In the genomic region with DNA sequence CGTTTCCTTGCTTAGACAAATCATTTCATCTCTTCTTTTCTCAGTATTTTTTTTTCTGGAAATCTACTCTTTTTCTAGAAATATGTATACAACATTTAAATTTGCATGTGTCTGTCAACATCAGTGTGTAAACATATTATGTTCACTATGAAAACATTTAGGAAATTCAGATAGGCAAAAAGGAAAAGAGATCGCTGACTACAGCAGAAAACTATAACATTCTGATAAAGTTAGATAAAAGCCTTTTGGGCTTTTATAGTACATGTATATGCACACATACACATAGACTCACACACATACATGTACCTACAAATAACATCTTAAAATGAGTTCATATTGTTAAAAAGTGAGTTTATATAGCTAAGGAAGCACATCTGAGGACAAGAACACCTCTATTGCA, we compare ENCODE assay signal across 27 cellular contexts.
DNase-seq lines count a peak whose midpoint lies in the region; ATAC-seq and TF ChIP-seq lines count a peak whose summit lies in the region.
"Had no signal": no experiment of that assay in that cellular context is flagged by ENCODE, and none has a peak within 500 bp of the region (broad histone marks: within the 10 kb centered on the region; RNA-seq: fewer than 3 reads in every experiment).

No MANE protein-coding gene starts in this region.

- peak overlapping the region; percentile 55 for H3K4me2 ChIP-seq in DOHH2 (ENCODE audit: low read length)
- H3K4me2 ChIP-seq: GM23338 had no signal

- DNase-seq in activated B cell treated with CpG ODN at 0.5 μM for 24 hours, result no peak
- DNase-seq in memory B cell (ENCODE audit: low spot score in 2 of 2), result no peak
- no peak for DNase-seq in suprapubic skin (ENCODE audit: low spot score in 2 of 2)
- DNase-seq in activated CD4-positive, alpha-beta memory T cell treated with anti-CD3 and anti-CD28 coated beads for 36 hours, result no peak
- DNase-seq in activated naive CD8-positive, alpha-beta T cell treated with anti-CD3 and anti-CD28 coated beads for 36 hours, result no peak
- no peak for DNase-seq in CD4-positive, alpha-beta T cell
- DNase-seq in omental fat pad (ENCODE audit: low spot score), result no peak
- DNase-seq: activated CD4-positive, alpha-beta T cell treated with anti-CD3 and anti-CD28 coated beads, Interleukin-2, amount 10 ng/mL, durations not matched to agents 7 days and 5 days; activated T-cell treated with anti-CD3 and anti-CD28 coated beads, Interleukin-2, amount 50 U/mL, for 4 hours; CD4-positive, CD25-positive, alpha-beta regulatory T cell; effector memory CD4-positive, alpha-beta T cell; erythroblast; head of caudate nucleus; NCI-H1048; NCI-H1694; NCI-H524 treated with DMSO at 0.1 percent for 48 hours; NK-92 treated with Interleukin-12 subunit alpha and Interleukin-12 subunit beta, amount 100 ng/mL, for 24 hours; Peyer's patch; retina; stimulated activated CD4-positive, alpha-beta T cell treated with anti-CD3 and anti-CD28 coated beads, Interleukin-2, amount 100 ng/mL, for 48 hours; substantia nigra; SW 1271; T1000 had no signal

- H3K36me3 ChIP-seq in DOHH2 (ENCODE audit: control insufficient read depth, low read length) (0 out of 2 replicates have a peak, but pooled peaks cover 3% of the 10 kb centered on the region), suprapubic skin (no peaks in the 10 kb centered on the region)
- H3K36me3 ChIP-seq: Peyer's patch had no signal

- no peaks in the 10 kb centered on the region for H4K20me1 ChIP-seq in DOHH2 (ENCODE audit: control insufficient read depth, insufficient read depth, low read depth, low read length)

- CTCF ChIA-PET in activated B cell treated with CpG ODN at 0.5 μM for 24 hours (lab: Charles Lee), result interaction anchor here (0.6 kb wide), 1 partner anchor 18 kb away, joined by 3 read pairs; no protein-coding TSS in a partner anchor
- CTCF ChIA-PET in activated CD4-positive, alpha-beta memory T cell treated with anti-CD3 and anti-CD28 coated beads for 36 hours (lab: Charles Lee), result interaction anchor here (0.6 kb wide), 1 partner anchor 180 kb away, joined by 4 read pairs; no protein-coding TSS in a partner anchor
- CTCF ChIA-PET in CD4-positive, alpha-beta T cell (lab: Charles Lee), result no interaction called here

- H3K27ac Mint-ChIP-seq in activated B cell treated with CpG ODN at 0.5 μM for 24 hours (peak overlapping the region; percentile 77), memory B cell (peak overlapping the region; percentile 18)
- H3K27ac Mint-ChIP-seq in activated CD4-positive, alpha-beta memory T cell treated with anti-CD3 and anti-CD28 coated beads for 36 hours, result no peak overlapping the region
- H3K27ac Mint-ChIP-seq in activated naive CD8-positive, alpha-beta T cell treated with anti-CD3 and anti-CD28 coated beads for 36 hours, result no peak overlapping the region
- H3K27ac Mint-ChIP-seq in CD4-positive, alpha-beta T cell, result no peak overlapping the region
- H3K27ac Mint-ChIP-seq: activated CD4-positive, alpha-beta T cell treated with anti-CD3 and anti-CD28 coated beads, Interleukin-2, amount 10 ng/mL, durations not matched to agents 7 days and 5 days; GM23338 had no signal

- H3K27me3 ChIP-seq in DOHH2 (ENCODE audit: control insufficient read depth, low read length) (no peaks in the 10 kb centered on the region), suprapubic skin (no peaks in the 10 kb centered on the region)
- no peaks in the 10 kb centered on the region for H3K27me3 ChIP-seq in CD4-positive, alpha-beta T cell (ENCODE audit: control insufficient read depth, insufficient read depth, low read length)
- H3K27me3 ChIP-seq: Peyer's patch had no signal

- no peaks in the 10 kb centered on the region for H3K27me3 Mint-ChIP-seq in activated B cell treated with CpG ODN at 0.5 μM for 24 hours
- H3K27me3 Mint-ChIP-seq in memory B cell, result no peaks in the 10 kb centered on the region
- no peaks in the 10 kb centered on the region for H3K27me3 Mint-ChIP-seq in activated CD4-positive, alpha-beta memory T cell treated with anti-CD3 and anti-CD28 coated beads for 36 hours
- no peaks in the 10 kb centered on the region for H3K27me3 Mint-ChIP-seq in activated naive CD8-positive, alpha-beta T cell treated with anti-CD3 and anti-CD28 coated beads for 36 hours
- no peaks in the 10 kb centered on the region for H3K27me3 Mint-ChIP-seq in CD4-positive, alpha-beta T cell
- H3K27me3 Mint-ChIP-seq: activated CD4-positive, alpha-beta T cell treated with anti-CD3 and anti-CD28 coated beads, Interleukin-2, amount 10 ng/mL, durations not matched to agents 7 days and 5 days; CD4-positive, CD25-positive, alpha-beta regulatory T cell had no signal

- intact Hi-C loops in activated B cell treated with CpG ODN at 0.5 μM for 24 hours (cut with micrococcal nuclease), result loop anchor here (5.0 kb wide), 1 partner anchor 251 kb away; no protein-coding TSS in a partner anchor
- intact Hi-C loops in activated CD4-positive, alpha-beta memory T cell treated with anti-CD3 and anti-CD28 coated beads for 36 hours (cut with micrococcal nuclease), result no loop called here
- intact Hi-C loops in CD4-positive, alpha-beta T cell (cut with DNase I, micrococcal nuclease), result no loop called here

- TF ChIP-seq CTCF in DOHH2 (IDR thresholded peaks at IDR 0.05; ENCODE audit: low read depth, low read length, poor library complexity, severe bottlenecking), result no peak
- no peak for TF ChIP-seq CTCF in activated B cell treated with CpG ODN at 0.5 μM for 24 hours (IDR thresholded peaks at IDR 0.05)
- TF ChIP-seq CTCF in suprapubic skin (IDR thresholded peaks at IDR 0.05), result no peak
- no peak for TF ChIP-seq CTCF in CD4-positive, alpha-beta T cell (IDR thresholded peaks at IDR 0.05)
- TF ChIP-seq CTCF in omental fat pad (IDR thresholded peaks at IDR 0.05), result no peak

- H3K79me2 ChIP-seq in DOHH2 (ENCODE audit: control insufficient read depth, low read length), result no peaks in the 10 kb centered on the region

- POLR2A ChIA-PET in activated B cell treated with CpG ODN at 0.5 μM for 24 hours (lab: Charles Lee), result interaction anchor here (0.5 to 1.1 kb wide), 4 partner anchors 18 to 1753 kb away, joined by 3 to 4 read pairs (median 4); no protein-coding TSS in a partner anchor
- POLR2A ChIA-PET in activated CD4-positive, alpha-beta memory T cell treated with anti-CD3 and anti-CD28 coated beads for 36 hours (lab: Charles Lee), result no interaction called here
- POLR2A ChIA-PET in CD4-positive, alpha-beta T cell (lab: Charles Lee), result no interaction called here

- H3K9me2 ChIP-seq in DOHH2 (replicated peaks; ENCODE audit: control insufficient read depth, low read length), result no peaks in the 10 kb centered on the region

- no peak for TF ChIP-seq POLR2A in suprapubic skin (IDR thresholded peaks at IDR 0.05)

- no peaks in the 10 kb centered on the region for H3F3A ChIP-seq in DOHH2 (ENCODE audit: control insufficient read depth, insufficient read depth)

- H3K9me3 ChIP-seq in DOHH2 (ENCODE audit: control insufficient read depth, insufficient read depth, low read length) (no peaks in the 10 kb centered on the region), suprapubic skin (no peaks in the 10 kb centered on the region)
- H3K9me3 ChIP-seq in CD4-positive, alpha-beta T cell (ENCODE audit: control insufficient read depth, low read length), result no peaks in the 10 kb centered on the region
- H3K9me3 ChIP-seq: Peyer's patch had no signal

- TF ChIP-seq EP300 in suprapubic skin (IDR thresholded peaks at IDR 0.05), result no peak

- H3K36me3 Mint-ChIP-seq in activated B cell treated with CpG ODN at 0.5 μM for 24 hours (ENCODE audit: low read depth) (peaks cover 3% of the 10 kb centered on the region), memory B cell (peaks cover 10% of the 10 kb centered on the region)
- peaks cover 7% of the 10 kb centered on the region for H3K36me3 Mint-ChIP-seq in activated CD4-positive, alpha-beta memory T cell treated with anti-CD3 and anti-CD28 coated beads for 36 hours
- H3K36me3 Mint-ChIP-seq in activated naive CD8-positive, alpha-beta T cell treated with anti-CD3 and anti-CD28 coated beads for 36 hours, result peaks cover 7% of the 10 kb centered on the region
- peaks cover 12% of the 10 kb centered on the region for H3K36me3 Mint-ChIP-seq in CD4-positive, alpha-beta T cell (ENCODE audit: low read depth)

- H3K4me3 ChIP-seq in DOHH2 (ENCODE audit: low read length) (peak overlapping the region; percentile 23), suprapubic skin (no peak overlapping the region)
- H3K4me3 ChIP-seq: GM23338, Peyer's patch, smooth muscle cell had no signal

- H3K9me3 Mint-ChIP-seq in activated B cell treated with CpG ODN at 0.5 μM for 24 hours (no peaks in the 10 kb centered on the region), memory B cell (no peaks in the 10 kb centered on the region)
- no peaks in the 10 kb centered on the region for H3K9me3 Mint-ChIP-seq in activated CD4-positive, alpha-beta memory T cell treated with anti-CD3 and anti-CD28 coated beads for 36 hours
- H3K9me3 Mint-ChIP-seq in activated naive CD8-positive, alpha-beta T cell treated with anti-CD3 and anti-CD28 coated beads for 36 hours, result no peaks in the 10 kb centered on the region
- H3K9me3 Mint-ChIP-seq in CD4-positive, alpha-beta T cell, result no peaks in the 10 kb centered on the region
- H3K9me3 Mint-ChIP-seq: activated T-cell treated with anti-CD3 and anti-CD28 coated beads, Interleukin-2, amount 50 U/mL, for 4 hours had no signal

- peak overlapping the region; percentile 20; the same call in 1 of the 2 replicates for H3K27ac ChIP-seq in DOHH2 (ENCODE audit: low read depth, low read length)
- peak overlapping the region; percentile 38 for H3K27ac ChIP-seq in suprapubic skin
- H3K27ac ChIP-seq in CD4-positive, alpha-beta T cell (ENCODE audit: low read depth, low read length), result no peak overlapping the region
- H3K27ac ChIP-seq: HL-60 had no signal

- H3K4me1 ChIP-seq in DOHH2 (ENCODE audit: control insufficient read depth, low read length), result peaks cover 27% of the 10 kb centered on the region
- H3K4me1 ChIP-seq in suprapubic skin, result peaks cover 47% of the 10 kb centered on the region

- 91% methylated on average over 2 of the region's 2 CpGs for WGBS in suprapubic skin

- no peak for ATAC-seq in activated B cell treated with CpG ODN at 0.5 μM for 24 hours (ENCODE audit: low read depth)
- peak; percentile 2 for ATAC-seq in memory B cell (ENCODE audit: low read depth)
- no peak for ATAC-seq in CD4-positive, alpha-beta T cell (ENCODE audit: poor library complexity)
- no peak for ATAC-seq in omental fat pad (ENCODE audit: low FRiP score)
- ATAC-seq: activated T-cell treated with anti-CD3 and anti-CD28 coated beads, Interleukin-2, amount 50 U/mL, for 4 hours; GM23338 had no signal

- H3K4me1 Mint-ChIP-seq in activated B cell treated with CpG ODN at 0.5 μM for 24 hours (peaks cover 20% of the 10 kb centered on the region), memory B cell (peaks cover 6% of the 10 kb centered on the region)
- no peaks in the 10 kb centered on the region for H3K4me1 Mint-ChIP-seq in activated CD4-positive, alpha-beta memory T cell treated with anti-CD3 and anti-CD28 coated beads for 36 hours (ENCODE audit: low read depth)
- H3K4me1 Mint-ChIP-seq in activated naive CD8-positive, alpha-beta T cell treated with anti-CD3 and anti-CD28 coated beads for 36 hours, result no peaks in the 10 kb centered on the region
- H3K4me1 Mint-ChIP-seq in CD4-positive, alpha-beta T cell (ENCODE audit: low read depth), result no peaks in the 10 kb centered on the region
- H3K4me1 Mint-ChIP-seq: GM23338 had no signal

- H3K4me3 Mint-ChIP-seq in activated B cell treated with CpG ODN at 0.5 μM for 24 hours (no peak overlapping the region), memory B cell (no peak overlapping the region)
- H3K4me3 Mint-ChIP-seq in activated CD4-positive, alpha-beta memory T cell treated with anti-CD3 and anti-CD28 coated beads for 36 hours, result no peak overlapping the region
- no peak overlapping the region for H3K4me3 Mint-ChIP-seq in activated naive CD8-positive, alpha-beta T cell treated with anti-CD3 and anti-CD28 coated beads for 36 hours
- H3K4me3 Mint-ChIP-seq in CD4-positive, alpha-beta T cell, result no peak overlapping the region
- H3K4me3 Mint-ChIP-seq: activated CD4-positive, alpha-beta T cell treated with anti-CD3 and anti-CD28 coated beads, Interleukin-2, amount 10 ng/mL, durations not matched to agents 7 days and 5 days; activated T-cell treated with anti-CD3 and anti-CD28 coated beads, Interleukin-2, amount 50 U/mL, for 4 hours; CD4-positive, CD25-positive, alpha-beta regulatory T cell; GM23338 had no signal

Comparison
In these comparisons a context has a peak if more than half of its experiments do, and no peak if none do; other contexts are left out.
1. H3K27ac Mint-ChIP-seq: peak in activated B cell treated with CpG ODN at 0.5 μM for 24 hours (single experiment) and memory B cell (single experiment); none in activated CD4-positive, alpha-beta memory T cell treated with anti-CD3 and anti-CD28 coated beads for 36 hours (single experiment), activated naive CD8-positive, alpha-beta T cell treated with anti-CD3 and anti-CD28 coated beads for 36 hours (single experiment) and CD4-positive, alpha-beta T cell (single experiment).